29 cellular contexts compared by ENCODE assay signal in genomic region chr6:73293331-73293730, GRCh38. TPM values are rescaled to one million over a fixed set of nuclear protein-coding genes. Genes with fewer than 3 reads are reported as not detected.
"Had no signal": no experiment of that assay in that cellular context is flagged by ENCODE, and none has a peak within 500 bp of the region (broad histone marks: within the 10 kb centered on the region; RNA-seq: fewer than 3 reads in every experiment).

No MANE protein-coding gene starts in this region.

- FAIRE-seq: urothelium cell line had no signal

- H3K9me3 ChIP-seq: stomach, suprapubic skin, testis, thoracic aorta, thyroid gland, tibial artery, tibial nerve, transverse colon, upper lobe of left lung, upper lobe of right lung, uterus, vagina had no signal

- H3K4me1 ChIP-seq: stomach, suprapubic skin, testis, thyroid gland, tibial artery, tibial nerve, transverse colon, upper lobe of left lung, upper lobe of right lung, uterus, vagina had no signal

- H3K27me3 Mint-ChIP-seq: stimulated activated memory B cell treated with anti-CD40 and anti-IgM and Interleukin-4, amounts not matched to agents 10 μg/mL and 1 μg/mL and 100 μg/mL, for 72 hours; stimulated activated naive B cell treated with anti-CD40 and anti-IgM and Interleukin-4, amounts not matched to agents 10 μg/mL and 1 μg/mL and 100 μg/mL, for 72 hours; stimulated activated naive CD8-positive, alpha-beta T cell treated with anti-CD3 and anti-CD28 coated beads, Interleukin-15, amount 100 ng/mL, for 72 hours; stimulated activated naive CD8-positive, alpha-beta T cell treated with anti-CD3 and anti-CD28 coated beads, Interleukin-15, Interleukin-2, amounts not matched to agents 100 ng/mL and 50 ng/mL, for 24 hours; type B pancreatic cell had no signal

- H3K36me3 ChIP-seq: suprapubic skin, thoracic aorta, thyroid gland, tibial artery, transverse colon, upper lobe of left lung, upper lobe of right lung, uterus, vagina had no signal

- H3K4me1 Mint-ChIP-seq: stimulated activated effector memory CD8-positive, alpha-beta T cell treated with anti-CD3 and anti-CD28 coated beads, Interleukin-12 subunit alpha, Interleukin-12 subunit beta, amount 100 ng/mL, for 72 hours; stimulated activated memory B cell treated with anti-CD40 and anti-IgM and Interleukin-4, amounts not matched to agents 10 μg/mL and 1 μg/mL and 100 μg/mL, for 72 hours; stimulated activated naive B cell treated with anti-CD40 and anti-IgM and Interleukin-4, amounts not matched to agents 10 μg/mL and 1 μg/mL and 100 μg/mL, for 72 hours; stimulated activated naive CD8-positive, alpha-beta T cell treated with anti-CD3 and anti-CD28 coated beads, Interleukin-15, amount 100 ng/mL, for 72 hours had no signal

- H3K27me3 ChIP-seq: stomach, suprapubic skin, testis, thyroid gland, tibial artery, tibial nerve, transverse colon, upper lobe of left lung, upper lobe of right lung, uterus, vagina had no signal

- H3K27ac ChIP-seq: stomach, suprapubic skin, testis, thoracic aorta, thyroid gland, tibial artery, tibial nerve, transverse colon, upper lobe of left lung, upper lobe of right lung, uterus, vagina had no signal

- ATAC-seq: stimulated activated effector memory CD8-positive, alpha-beta T cell treated with anti-CD3 and anti-CD28 coated beads, Interleukin-12 subunit alpha, Interleukin-12 subunit beta, amount 100 ng/mL, for 72 hours; stimulated activated memory B cell treated with anti-CD40 and anti-IgM and Interleukin-4, amounts not matched to agents 10 μg/mL and 1 μg/mL and 100 μg/mL, for 72 hours; stimulated activated naive B cell treated with anti-CD40 and anti-IgM and Interleukin-4, amounts not matched to agents 10 μg/mL and 1 μg/mL and 100 μg/mL, for 72 hours; stimulated activated naive CD8-positive, alpha-beta T cell treated with anti-CD3 and anti-CD28 coated beads, Interleukin-15, amount 100 ng/mL, for 72 hours; stimulated activated naive CD8-positive, alpha-beta T cell treated with anti-CD3 and anti-CD28 coated beads, Interleukin-15, Interleukin-2, amounts not matched to agents 100 U/mL and 50 U/mL, for 24 hours; upper lobe of right lung had no signal

- H3K27ac Mint-ChIP-seq: stimulated activated effector memory CD8-positive, alpha-beta T cell treated with anti-CD3 and anti-CD28 coated beads, Interleukin-12 subunit alpha, Interleukin-12 subunit beta, amount 100 ng/mL, for 72 hours; stimulated activated memory B cell treated with anti-CD40 and anti-IgM and Interleukin-4, amounts not matched to agents 10 μg/mL and 1 μg/mL and 100 μg/mL, for 72 hours; stimulated activated naive B cell treated with anti-CD40 and anti-IgM and Interleukin-4, amounts not matched to agents 10 μg/mL and 1 μg/mL and 100 μg/mL, for 72 hours; stimulated activated naive CD8-positive, alpha-beta T cell treated with anti-CD3 and anti-CD28 coated beads, Interleukin-15, amount 100 ng/mL, for 72 hours; stimulated activated naive CD8-positive, alpha-beta T cell treated with anti-CD3 and anti-CD28 coated beads, Interleukin-15, Interleukin-2, amounts not matched to agents 100 ng/mL and 50 ng/mL, for 24 hours; type B pancreatic cell had no signal

- H3K4me3 ChIP-seq: stomach, suprapubic skin, testis, thoracic aorta, thyroid gland, tibial artery, tibial nerve, transverse colon, upper lobe of left lung, upper lobe of right lung, uterus, vagina had no signal

- H3K4me3 Mint-ChIP-seq: stimulated activated effector memory CD8-positive, alpha-beta T cell treated with anti-CD3 and anti-CD28 coated beads, Interleukin-12 subunit alpha, Interleukin-12 subunit beta, amount 100 ng/mL, for 72 hours; stimulated activated memory B cell treated with anti-CD40 and anti-IgM and Interleukin-4, amounts not matched to agents 10 μg/mL and 1 μg/mL and 100 μg/mL, for 72 hours; stimulated activated naive B cell treated with anti-CD40 and anti-IgM and Interleukin-4, amounts not matched to agents 10 μg/mL and 1 μg/mL and 100 μg/mL, for 72 hours; stimulated activated naive CD8-positive, alpha-beta T cell treated with anti-CD3 and anti-CD28 coated beads, Interleukin-15, amount 100 ng/mL, for 72 hours; stimulated activated naive CD8-positive, alpha-beta T cell treated with anti-CD3 and anti-CD28 coated beads, Interleukin-15, Interleukin-2, amounts not matched to agents 100 ng/mL and 50 ng/mL, for 24 hours; type B pancreatic cell had no signal

- H3K36me3 Mint-ChIP-seq: stimulated activated memory B cell treated with anti-CD40 and anti-IgM and Interleukin-4, amounts not matched to agents 10 μg/mL and 1 μg/mL and 100 μg/mL, for 72 hours; type B pancreatic cell had no signal

- H3K9me3 Mint-ChIP-seq: stimulated activated effector memory CD8-positive, alpha-beta T cell treated with anti-CD3 and anti-CD28 coated beads, Interleukin-12 subunit alpha, Interleukin-12 subunit beta, amount 100 ng/mL, for 72 hours; stimulated activated memory B cell treated with anti-CD40 and anti-IgM and Interleukin-4, amounts not matched to agents 10 μg/mL and 1 μg/mL and 100 μg/mL, for 72 hours; stimulated activated naive CD8-positive, alpha-beta T cell treated with anti-CD3 and anti-CD28 coated beads, Interleukin-15, Interleukin-2, amounts not matched to agents 100 ng/mL and 50 ng/mL, for 24 hours; type B pancreatic cell had no signal

- DNase-seq: stimulated activated CD4-positive, alpha-beta T cell treated with anti-CD3 and anti-CD28 coated beads, Interleukin-2, amount 100 ng/mL, for 48 hours; stimulated activated CD4-positive, alpha-beta T cell treated with anti-CD3 and anti-CD28 coated beads, Interleukin-4, amount 100 ng/mL, for 1 hour; stimulated activated CD4-positive, alpha-beta T cell treated with anti-CD3 and anti-CD28 coated beads, Interleukin-4, amount 100 ng/mL, for 24 hours; stimulated activated CD4-positive, alpha-beta T cell treated with anti-CD3 and anti-CD28 coated beads, Interleukin-4, amount 100 ng/mL, for 4 hours; stimulated activated CD8-positive, alpha-beta memory T cell treated with anti-CD3 and anti-CD28 coated beads, Interleukin-4, amount 100 ng/mL, for 48 hours; stimulated activated naive B cell treated with anti-CD40 and anti-IgM and Interleukin-4, amounts not matched to agents 10 μg/mL and 1 μg/mL and 100 μg/mL, for 72 hours; stimulated activated naive CD4-positive, alpha-beta T cell; stimulated activated naive CD4-positive, alpha-beta T cell treated with Interleukin-2 at 50 U/mL for 16 hours; stimulated activated naive CD8-positive, alpha-beta T cell treated with anti-CD3 and anti-CD28 coated beads, Interleukin-15, amount 100 ng/mL, for 72 hours; stimulated activated naive CD8-positive, alpha-beta T cell treated with anti-CD3 and anti-CD28 coated beads, Interleukin-15, Interleukin-2, amounts not matched to agents 100 U/mL and 50 U/mL, for 24 hours; stomach; substantia nigra; testis; thyroid gland; tibial artery; transverse colon; trophoblast cell; upper lobe of left lung; upper lobe of right lung; uterus had no signal

RNA-seq across cellular contexts. Expression of gene KHDC1, which starts 30.3 kb away (rescaled TPM):
- total RNA-seq: suprapubic skin had no signal
